19 cellular contexts compared by ENCODE assay signal in genomic region chr20:52552181-52552872, GRCh38.
DNase-seq lines count a peak whose midpoint lies in the region; ATAC-seq, FAIRE-seq and TF ChIP-seq lines count a peak whose summit lies in the region.
"Had no signal": no experiment of that assay in that cellular context is flagged by ENCODE, and none has a peak within 500 bp of the region (broad histone marks: within the 10 kb centered on the region; RNA-seq: fewer than 3 reads in every experiment).

No MANE protein-coding gene starts in this region.

- H4K91ac ChIP-seq in H1 (replicated peaks; ENCODE audit: insufficient read length, low read length): no peak overlapping the region

- no peak overlapping the region for H2BK15ac ChIP-seq in H1 (ENCODE audit: low read length)

- POLR2A ChIA-PET in H1 (lab: Charles Lee; ENCODE audit: partially characterized antibody): no interaction called here

- H3K79me2 ChIP-seq in H1 (ENCODE audit: control insufficient read depth in 1 of 2, insufficient read depth in 2 of 2, low read length in 2 of 2): no peaks in the 10 kb centered on the region

- no peak for TF ChIP-seq POLR2A in H1 (IDR thresholded peaks at IDR 0.05; ENCODE audit: control extremely low read depth in 1 of 2, low read depth in 2 of 2, low read length in 2 of 2)

- DNase-seq in EL (peak; percentile 3), MG63 (peak; percentile 54), H1 (ENCODE audit: low read depth in 1 of 2, low spot score in 2 of 2) (no peak), myocyte (ENCODE audit: low read depth) (peak; percentile 71), MV-4-11 (lab: John Stamatoyannopoulos, UW) (no peak), aorta (no peak)
- DNase-seq in activated CD4-positive, alpha-beta T cell treated with anti-CD3 and anti-CD28 coated beads for 4 hours: no peak
- DNase-seq in central memory CD4-positive, alpha-beta T cell: no peak
- DNase-seq: C1 segment of cervical spinal cord; DND-41; heart right ventricle; naive B cell; NCI-H1092 treated with DMSO at 0.1 percent for 48 hours; NCI-H446 treated with DMSO at 0.1 percent for 48 hours; stimulated activated CD4-positive, alpha-beta T cell treated with anti-CD3 and anti-CD28 coated beads, Interleukin-15, amount 100 ng/mL, for 24 hours; testis had no signal

- no peak overlapping the region for H2BK5ac ChIP-seq in H1 (ENCODE audit: low read depth, low read length)

- H3K4me3 ChIP-seq in MG63: no peak overlapping the region
- no peak overlapping the region for H3K4me3 ChIP-seq in H1 (ENCODE audit: extremely low read depth in 1 of 4, insufficient read depth in 2 of 4, low read depth in 3 of 4, low read length in 4 of 4)
- no peak overlapping the region for H3K4me3 ChIP-seq in aorta (ENCODE audit: low read length in 2 of 2)
- H3K4me3 ChIP-seq: heart right ventricle, testis had no signal

- no peak overlapping the region for H3K4me2 ChIP-seq in H1 (ENCODE audit: insufficient read depth in 1 of 2, low read depth in 2 of 2, low read length in 2 of 2)

- TF ChIP-seq EP300 in H1 (IDR thresholded peaks at IDR 0.05; ENCODE audit: borderline replicate concordance in 1 of 2, low read depth in 2 of 2, low read length in 2 of 2): no peak

- H3K9me3 ChIP-seq in MG63: no peaks in the 10 kb centered on the region
- H3K9me3 ChIP-seq in H1 (ENCODE audit: insufficient read depth in 2 of 2, low read depth in 1 of 2, low read length in 1 of 2): no peaks in the 10 kb centered on the region
- H3K9me3 ChIP-seq in aorta (ENCODE audit: control insufficient read depth, low read length): no peaks in the 10 kb centered on the region
- H3K9me3 ChIP-seq: testis had no signal

- no peak overlapping the region for H3K18ac ChIP-seq in H1 (ENCODE audit: extremely low read depth, low read length)

- H3K4me1 ChIP-seq in H1 (replicated peaks in 1 of 4; ENCODE audit: control insufficient read depth in 3 of 4, insufficient read depth in 4 of 4, low read length in 3 of 4) (peaks cover 0 to 2% (median 0%) of the 10 kb centered on the region in 4 experiments; a peak in 1 of 7 replicates), aorta (ENCODE audit: control insufficient read depth in 1 of 2, insufficient read depth in 2 of 2, low read length in 2 of 2) (no peaks in the 10 kb centered on the region)
- H3K4me1 ChIP-seq: heart right ventricle, testis had no signal

- H3K23me2 ChIP-seq in H1 (ENCODE audit: low read depth, low read length): no peaks in the 10 kb centered on the region

- H2BK120ac ChIP-seq in H1 (replicated peaks; ENCODE audit: low read depth, low read length): no peak overlapping the region

- no peak overlapping the region for H3K23ac ChIP-seq in H1 (ENCODE audit: insufficient read length)

- no peak overlapping the region for H2BK12ac ChIP-seq in H1 (ENCODE audit: low read depth, low read length)

- H3K79me1 ChIP-seq in H1 (ENCODE audit: low read depth, low read length): no peaks in the 10 kb centered on the region

- H3K56ac ChIP-seq in H1 (replicated peaks; ENCODE audit: insufficient read length, low read depth, low read length): no peak overlapping the region

- no peak overlapping the region for H3K27ac ChIP-seq in H1 (ENCODE audit: low read depth, low read length)
- no peak overlapping the region for H3K27ac ChIP-seq in aorta (ENCODE audit: low read depth in 1 of 2, low read length in 2 of 2)
- H3K27ac ChIP-seq: heart right ventricle, testis had no signal

- no peak overlapping the region for H4K5ac ChIP-seq in H1 (ENCODE audit: insufficient read length, low read depth, low read length)

- FAIRE-seq in H1 (lab: Jason Lieb, UNC): no peak
- FAIRE-seq: endometrium, GM12891 had no signal

- peak overlapping the region; percentile 40; the same call in 1 of the 2 replicates for H2AFZ ChIP-seq in H1 (ENCODE audit: low read length)

- WGBS in H1 (ENCODE audit: extremely low coverage in 1 of 2, insufficient coverage in 1 of 2, insufficient read length in 1 of 2, insufficient replicate concordance in 2 of 2, low coverage in 1 of 2, low lambda C conversion rate in 2 of 2, missing lambda C conversion rate in 1 of 2), 2 experiments: 74% methylated on average over 12 of the region's 12 CpGs; no CpG with 5 or more reads in 1 of the 2 experiments
- WGBS in aorta, 2 donors: 58 to 66% methylated on average over 12 of the region's 12 CpGs

- H3K4ac ChIP-seq in H1 (replicated peaks; ENCODE audit: insufficient read length, low read depth, low read length): no peak overlapping the region

- no peaks in the 10 kb centered on the region for H4K20me1 ChIP-seq in H1 (replicated peaks in 1 of 2; ENCODE audit: control insufficient read depth in 1 of 2, insufficient read depth in 2 of 2, low read length in 2 of 2)

- H2AK5ac ChIP-seq in H1 (ENCODE audit: low read depth, low read length): no peak overlapping the region

- intact Hi-C loops in aorta (cut with DNase I): no loop called here

- TF ChIP-seq CTCF in H1 (IDR thresholded peaks at IDR 0.05; ENCODE audit: control extremely low read depth in 1 of 3, insufficient read depth in 1 of 3, low read depth in 1 of 3, low read length in 3 of 3): no peak

- H2BK20ac ChIP-seq in H1 (ENCODE audit: low read length): no peak overlapping the region

- no peak for ATAC-seq in aorta (ENCODE audit: low FRiP score)
- ATAC-seq: heart right ventricle, left lobe of liver had no signal

- H3K27me3 ChIP-seq in MG63 (no peaks in the 10 kb centered on the region; the same call in 1 of the 2 replicates), H1 (replicated peaks in 1 of 4; ENCODE audit: control insufficient read depth in 3 of 4, extremely low read depth in 1 of 4, insufficient read depth in 3 of 4, low read length in 3 of 4) (no peaks in the 10 kb centered on the region), aorta (ENCODE audit: control insufficient read depth in 1 of 2, insufficient read depth in 2 of 2, low read length in 1 of 2) (no peaks in the 10 kb centered on the region)
- H3K27me3 ChIP-seq: heart right ventricle, testis had no signal

- H3K9ac ChIP-seq in H1 (replicated peaks in 1 of 4; ENCODE audit: extremely low read depth in 1 of 4, low read depth in 3 of 4, low read length in 3 of 4): no peak overlapping the region

- H3K36me3 ChIP-seq in MG63 (no peaks in the 10 kb centered on the region), H1 (ENCODE audit: control insufficient read depth in 2 of 4, insufficient read depth in 4 of 4, low read length in 3 of 4) (no peaks in the 10 kb centered on the region), aorta (ENCODE audit: control insufficient read depth in 1 of 2, insufficient read depth in 2 of 2, low read length in 1 of 2) (no peaks in the 10 kb centered on the region)
- H3K36me3 ChIP-seq: heart right ventricle had no signal

- CTCF ChIA-PET in H1 (lab: Charles Lee; ENCODE audit: partially characterized antibody): interaction anchor here (0.7 to 1.3 kb wide), 2 partner anchors 148 to 466 kb away, joined by 3 read pairs; no protein-coding TSS in a partner anchor

- no peak overlapping the region for H4K8ac ChIP-seq in H1 (ENCODE audit: extremely low read depth, insufficient read depth, low read length)

- no peak for TF ChIP-seq RAD21 in H1 (IDR thresholded peaks at IDR 0.05 in 1 of 2, conservative IDR thresholded peaks at IDR 0.05 in 1 of 2; ENCODE audit: low read depth in 2 of 2, low read length in 2 of 2)

- H3K14ac ChIP-seq in H1 (ENCODE audit: insufficient read length): no peak overlapping the region

TF ChIP-seq in H1, 55 proteins besides CTCF, POLR2A, EP300 and RAD21:
- no peak for TF ChIP-seq BACH1 (IDR thresholded peaks at IDR 0.05; ENCODE audit: low read length)
- peak; percentile 79 for TF ChIP-seq CEBPB (IDR thresholded peaks at IDR 0.05; ENCODE audit: low read depth, low read length)

Comparison
In these comparisons a context has a peak if more than half of its experiments do, and no peak if none do; other contexts are left out.
1. DNase-seq: peak in EL (single experiment), MG63 (single experiment) and myocyte (single experiment); none in H1 (0 of 2), MV-4-11 (single experiment), activated CD4-positive, alpha-beta T cell treated with anti-CD3 and anti-CD28 coated beads for 4 hours (0 of 2), aorta (0 of 2) and central memory CD4-positive, alpha-beta T cell (single experiment).